ENCODE assay signal across 4 cellular contexts in genomic region chr5:5967945-5968344, GRCh38.
"Had no signal": no experiment of that assay in that cellular context is flagged by ENCODE, and none has a peak within 500 bp of the region (broad histone marks: within the 10 kb centered on the region; RNA-seq: fewer than 3 reads in every experiment).

No MANE protein-coding gene starts in this region.

- H2AFZ ChIP-seq: GM23338 had no signal

- H3K4me3 ChIP-seq: GM23338 had no signal

- H3K4me3 Mint-ChIP-seq: GM23338, H9 had no signal

- H3K4me2 ChIP-seq: GM23338 had no signal

- H3K27ac Mint-ChIP-seq: GM23338 had no signal

- DNase-seq: H9, HCEC 1CT, IMR-90 had no signal

- H3K4me1 Mint-ChIP-seq: GM23338, H9 had no signal
